21 cellular contexts compared by ENCODE assay signal in genomic region chr12:18468521-18469075, GRCh38.
A peak's percentile ranks its signal among the peaks of the same experiment; 100 is the strongest.
DNase-seq lines count a peak whose midpoint lies in the region; ATAC-seq and TF ChIP-seq lines count a peak whose summit lies in the region.
"Had no signal": no experiment of that assay in that cellular context is flagged by ENCODE, and none has a peak within 500 bp of the region (broad histone marks: within the 10 kb centered on the region; RNA-seq: fewer than 3 reads in every experiment).

No MANE protein-coding gene starts in this region.

- no peak overlapping the region for H3K4me2 ChIP-seq in fibroblast of lung (ENCODE audit: extremely low read depth, insufficient read depth, low read length)

- H3K79me2 ChIP-seq in fibroblast of lung (ENCODE audit: control insufficient read depth, insufficient read depth, low read length), result no peaks in the 10 kb centered on the region

- H3K27ac ChIP-seq in RWPE2 (ENCODE audit: poor library complexity, severe bottlenecking) (no peak overlapping the region), fibroblast of lung (ENCODE audit: insufficient read depth, low read length) (no peak overlapping the region)
- H3K27ac ChIP-seq: cardiac muscle cell, heart left ventricle had no signal

- no peak for TF ChIP-seq CTCF in RWPE2 (IDR thresholded peaks at IDR 0.05; ENCODE audit: poor library complexity, severe bottlenecking)
- no peak for TF ChIP-seq CTCF in fibroblast of lung (conservative IDR thresholded peaks at IDR 0.05 in 1 of 2, IDR thresholded peaks at IDR 0.05 in 1 of 2; ENCODE audit: low read depth in 1 of 2, low read length in 2 of 2)

- DNase-seq in RWPE2 (ENCODE audit: low spot score) (no peak), fibroblast of lung (ENCODE audit: low read depth in 2 of 2) (peak; percentile 28 to 82), renal cortical epithelial cell (ENCODE audit: low read depth) (peak; percentile 88), DMS114 treated with DMSO at 0.1 percent for 48 hours (lab: John Stamatoyannopoulos, UW; ENCODE audit: unreplicated experiment) (no peak), T-helper 2 cell (no peak)
- DNase-seq: activated CD8-positive, alpha-beta memory T cell treated with anti-CD3 and anti-CD28 coated beads, Interleukin-2, amount 50 U/mL, for 48 hours; activated naive CD4-positive, alpha-beta T cell; CD8-positive, alpha-beta T cell; GDM1; heart left ventricle; Kasumi-1; left cardiac atrium; NCI-H187; NCI-H524 treated with DMSO at 0.1 percent for 48 hours; posterior cingulate gyrus had no signal

- ATAC-seq in GM19351 (IDR thresholded peaks at IDR 0.05; ENCODE audit: unreplicated experiment) (peak; percentile 40), RWPE2 (ENCODE audit: low read depth) (peak; percentile 68), GM21576 (IDR thresholded peaks at IDR 0.05; ENCODE audit: unreplicated experiment) (no peak), GM19395 (IDR thresholded peaks at IDR 0.05; ENCODE audit: unreplicated experiment) (no peak)
- ATAC-seq: activated CD4-positive, CD25-positive, alpha-beta regulatory T cell treated with anti-CD3 and anti-CD28 coated beads, Interleukin-2, amount 50 U/mL, for 24 hours; CD8-positive, alpha-beta T cell; heart left ventricle; Panc1 had no signal

- H3K36me3 ChIP-seq in RWPE2 (ENCODE audit: low read depth) (no peaks in the 10 kb centered on the region), fibroblast of lung (ENCODE audit: control insufficient read depth, insufficient read depth, low read length) (no peaks in the 10 kb centered on the region)
- H3K36me3 ChIP-seq: cardiac muscle cell, heart left ventricle had no signal

- H3K9me3 ChIP-seq in RWPE2 (ENCODE audit: severe bottlenecking) (no peaks in the 10 kb centered on the region), fibroblast of lung (ENCODE audit: control insufficient read depth, insufficient read depth, low read depth, low read length) (no peaks in the 10 kb centered on the region)
- H3K9me3 ChIP-seq: heart left ventricle had no signal

- no peaks in the 10 kb centered on the region for H3K27me3 ChIP-seq in RWPE2 (ENCODE audit: insufficient read depth, poor library complexity, severe bottlenecking)
- no peaks in the 10 kb centered on the region for H3K27me3 ChIP-seq in fibroblast of lung (ENCODE audit: control insufficient read depth, insufficient read depth, low read length)
- H3K27me3 ChIP-seq: cardiac muscle cell, heart left ventricle had no signal

- H3K4me1 ChIP-seq in RWPE2 (ENCODE audit: insufficient read depth, poor library complexity, severe bottlenecking) (no peaks in the 10 kb centered on the region), fibroblast of lung (ENCODE audit: control insufficient read depth, extremely low read depth, insufficient read depth, low read length) (peaks cover 4% of the 10 kb centered on the region)
- H3K4me1 ChIP-seq: heart left ventricle had no signal

- no peak overlapping the region for H3K9ac ChIP-seq in fibroblast of lung (ENCODE audit: insufficient read depth, low read length)

- no peak overlapping the region for H3K4me3 ChIP-seq in RWPE2 (ENCODE audit: severe bottlenecking)
- no peak overlapping the region for H3K4me3 ChIP-seq in fibroblast of lung (replicated peaks in 1 of 4; ENCODE audit: control extremely low read depth in 1 of 4, insufficient read depth in 1 of 4, low read depth in 3 of 4, low read length in 4 of 4)
- H3K4me3 ChIP-seq: cardiac muscle cell, heart left ventricle had no signal

- no peaks in the 10 kb centered on the region for H4K20me1 ChIP-seq in fibroblast of lung (ENCODE audit: control insufficient read depth, extremely low read depth, insufficient read depth, low read length)

- no peak overlapping the region for H2AFZ ChIP-seq in fibroblast of lung (ENCODE audit: low read length)

Comparison
In these comparisons a context has a peak if more than half of its experiments do, and no peak if none do; other contexts are left out.
1. ATAC-seq: peak in GM19351 (single experiment) and RWPE2 (single experiment); none in GM21576 (single experiment) and GM19395 (single experiment).
2. DNase-seq: peak in fibroblast of lung (2 of 2) and renal cortical epithelial cell (single experiment); none in RWPE2 (single experiment), DMS114 treated with DMSO at 0.1 percent for 48 hours (single experiment) and T-helper 2 cell (0 of 5).